15 cellular contexts compared by ENCODE assay signal in genomic region chr6:162681447-162681846, GRCh38. TPM values are rescaled to one million over a fixed set of nuclear protein-coding genes. Genes with fewer than 3 reads are reported as not detected.
A peak's percentile ranks its signal among the peaks of the same experiment; 100 is the strongest.
DNase-seq lines count a peak whose midpoint lies in the region; ATAC-seq and TF ChIP-seq lines count a peak whose summit lies in the region.
"Had no signal": no experiment of that assay in that cellular context is flagged by ENCODE, and none has a peak within 500 bp of the region (broad histone marks: within the 10 kb centered on the region; RNA-seq: fewer than 3 reads in every experiment).

No MANE protein-coding gene starts in this region.

- H3K36me3 Mint-ChIP-seq in osteocyte (ENCODE audit: unreplicated experiment) = peaks cover 3% of the 10 kb centered on the region
- H3K36me3 Mint-ChIP-seq in stimulated activated memory B cell treated with anti-CD40 and anti-IgM and Interleukin-4, amounts not matched to agents 10 μg/mL and 1 μg/mL and 100 μg/mL, for 72 hours = no peaks in the 10 kb centered on the region

- peaks cover 3% of the 10 kb centered on the region for H3K9me3 Mint-ChIP-seq in osteocyte (ENCODE audit: unreplicated experiment)
- H3K9me3 Mint-ChIP-seq in stimulated activated memory B cell treated with anti-CD40 and anti-IgM and Interleukin-4, amounts not matched to agents 10 μg/mL and 1 μg/mL and 100 μg/mL, for 72 hours = peaks cover 3% of the 10 kb centered on the region

- intact Hi-C loops in body of pancreas (cut with DNase I) = no loop called here

- peaks cover 6% of the 10 kb centered on the region for H3K4me1 ChIP-seq in body of pancreas
- H3K4me1 ChIP-seq: A549 had no signal

- DNase-seq in body of pancreas = no peak
- peak; percentile 47 for DNase-seq in left lobe of liver (ENCODE audit: low spot score)
- DNase-seq in osteocyte (ENCODE audit: extremely low spot score, unreplicated experiment) = no peak
- DNase-seq in MG63 = no peak
- DNase-seq: BE2C; CD4-positive, alpha-beta memory T cell; DMS79; GM23248 had no signal

- TF ChIP-seq CTCF in body of pancreas (IDR thresholded peaks at IDR 0.05) (no peak), osteocyte (IDR thresholded peaks at IDR 0.05) (no peak)

- no peak for TF ChIP-seq POLR2A in body of pancreas (IDR thresholded peaks at IDR 0.05)

- H3K9me3 ChIP-seq in body of pancreas = no peaks in the 10 kb centered on the region
- H3K9me3 ChIP-seq in MG63 = no peaks in the 10 kb centered on the region
- H3K9me3 ChIP-seq: A549, BE2C had no signal

- no peaks in the 10 kb centered on the region for H3K27me3 ChIP-seq in body of pancreas
- no peaks in the 10 kb centered on the region for H3K27me3 ChIP-seq in MG63
- H3K27me3 ChIP-seq: BE2C had no signal

- no peaks in the 10 kb centered on the region for H3K27me3 Mint-ChIP-seq in osteocyte (ENCODE audit: unreplicated experiment)
- no peaks in the 10 kb centered on the region for H3K27me3 Mint-ChIP-seq in stimulated activated memory B cell treated with anti-CD40 and anti-IgM and Interleukin-4, amounts not matched to agents 10 μg/mL and 1 μg/mL and 100 μg/mL, for 72 hours
- H3K27me3 Mint-ChIP-seq: CD4-positive, alpha-beta memory T cell had no signal

- peak overlapping the region; percentile 36 for H3K4me3 Mint-ChIP-seq in osteocyte (ENCODE audit: unreplicated experiment)
- H3K4me3 Mint-ChIP-seq in stimulated activated memory B cell treated with anti-CD40 and anti-IgM and Interleukin-4, amounts not matched to agents 10 μg/mL and 1 μg/mL and 100 μg/mL, for 72 hours = no peak overlapping the region
- H3K4me3 Mint-ChIP-seq: CD4-positive, alpha-beta memory T cell had no signal

- peaks cover 53% of the 10 kb centered on the region for H3K4me1 Mint-ChIP-seq in osteocyte (ENCODE audit: unreplicated experiment)
- H3K4me1 Mint-ChIP-seq in stimulated activated memory B cell treated with anti-CD40 and anti-IgM and Interleukin-4, amounts not matched to agents 10 μg/mL and 1 μg/mL and 100 μg/mL, for 72 hours = no peaks in the 10 kb centered on the region
- H3K4me1 Mint-ChIP-seq: CD4-positive, alpha-beta memory T cell had no signal

- no peaks in the 10 kb centered on the region for H3K36me3 ChIP-seq in body of pancreas (replicated peaks in 1 of 2; ENCODE audit: insufficient read depth in 1 of 2, low read depth in 2 of 2)
- H3K36me3 ChIP-seq in MG63 = no peaks in the 10 kb centered on the region
- H3K36me3 ChIP-seq: BE2C had no signal

- H3K4me3 ChIP-seq in body of pancreas (no peak overlapping the region), MG63 (no peak overlapping the region)
- H3K4me3 ChIP-seq: A549, GM23248 had no signal

- WGBS in body of pancreas, 2 donors = 9 to 30% methylated on average over 1 of the region's 1 CpG

- H3K27ac Mint-ChIP-seq in osteocyte (ENCODE audit: unreplicated experiment) = peak overlapping the region; percentile 87
- H3K27ac Mint-ChIP-seq in stimulated activated memory B cell treated with anti-CD40 and anti-IgM and Interleukin-4, amounts not matched to agents 10 μg/mL and 1 μg/mL and 100 μg/mL, for 72 hours = no peak overlapping the region

- peak; percentile 68 for ATAC-seq in body of pancreas
- ATAC-seq in left lobe of liver = peak; percentile 91
- ATAC-seq in HG02973 (IDR thresholded peaks at IDR 0.05; ENCODE audit: unreplicated experiment) = no peak
- ATAC-seq in stimulated activated memory B cell treated with anti-CD40 and anti-IgM and Interleukin-4, amounts not matched to agents 10 μg/mL and 1 μg/mL and 100 μg/mL, for 72 hours = no peak
- ATAC-seq: A549, HCT116 had no signal

- no peak overlapping the region for H3K27ac ChIP-seq in body of pancreas
- H3K27ac ChIP-seq: A549, C4-2B, GM23248, HL-60 had no signal

RNA-seq across cellular contexts. Expression of gene PRKN, which starts 46.1 kb away (rescaled TPM):
- total RNA-seq in body of pancreas = 1 to 10 TPM; 6.7 to 8.2 TPM
- total RNA-seq in left lobe of liver = 1.2 TPM
- 12.7 and 13.4 TPM in 2 replicates for total RNA-seq in osteocyte
- total RNA-seq in MG63 (2014; rRNA removed; shearing (Covaris generic); ENCODE audit: low replicate concordance) = 0.07 TPM in 1 of 2 replicates, not detected in the other

RNA-seq across cellular contexts. Expression of gene PACRG, which starts 46.3 kb away (rescaled TPM):
- 10 to 100 TPM in 1 of 2 donors, 1 to 10 TPM in 1; 7.8 to 10.9 TPM for total RNA-seq in body of pancreas
- 1.8 TPM for total RNA-seq in left lobe of liver
- total RNA-seq in osteocyte = 1.2 and 3.2 TPM in 2 replicates
- total RNA-seq in MG63 (2014; rRNA removed; shearing (Covaris generic); ENCODE audit: low replicate concordance) = not detected in 2 replicates
- total RNA-seq: G401, GM23248 had no signal

Comparison
In these comparisons a context has a peak if more than half of its experiments do, and no peak if none do; other contexts are left out.
1. ATAC-seq: peak in body of pancreas (single experiment) and left lobe of liver (single experiment); none in HG02973 (single experiment) and stimulated activated memory B cell treated with anti-CD40 and anti-IgM and Interleukin-4, amounts not matched to agents 10 μg/mL and 1 μg/mL and 100 μg/mL, for 72 hours (single experiment).